8 cellular contexts compared by ENCODE assay signal in genomic region chr3:185825379-185825638, GRCh38. TPM values are rescaled to one million over a fixed set of nuclear protein-coding genes. Genes with fewer than 3 reads are reported as not detected.
DNase-seq lines count a peak whose midpoint lies in the region; ATAC-seq, FAIRE-seq and TF ChIP-seq lines count a peak whose summit lies in the region.

No MANE protein-coding gene starts in this region.

- intact Hi-C loops in esophagus muscularis mucosa (cut with DNase I) (no loop called here), sigmoid colon (cut with DNase I) (no loop called here)

- H3K9ac ChIP-seq in NT2/D1 (ENCODE audit: insufficient read length, low read depth): peak overlapping the region; percentile 94

- H3K4me3 ChIP-seq in NT2/D1 (ENCODE audit: insufficient read length, low read depth): peak overlapping the region; percentile 88
- peak overlapping the region; percentile 62 to 82 (median 64) for H3K4me3 ChIP-seq in esophagus muscularis mucosa
- peak overlapping the region; percentile 40 to 66 (median 59) for H3K4me3 ChIP-seq in sigmoid colon

- H3K4me1 ChIP-seq in NT2/D1 (ENCODE audit: insufficient read depth, insufficient read length) (no peaks in the 10 kb centered on the region), esophagus muscularis mucosa (peaks cover 20 to 38% (median 35%) of the 10 kb centered on the region in 4 donors), sigmoid colon (peaks cover 0 to 39% (median 32%) of the 10 kb centered on the region in 4 donors)

- ATAC-seq in GM19395 (IDR thresholded peaks at IDR 0.05; ENCODE audit: unreplicated experiment) (peak; percentile 45), HG02884 (IDR thresholded peaks at IDR 0.05; ENCODE audit: unreplicated experiment) (no peak)

- TF ChIP-seq EP300 in esophagus muscularis mucosa (IDR thresholded peaks at IDR 0.05) (no peak), sigmoid colon (IDR thresholded peaks at IDR 0.05) (no peak)

- peaks cover 13% of the 10 kb centered on the region; the same call in 1 of the 2 replicates for H3K9me3 ChIP-seq in NT2/D1 (ENCODE audit: insufficient read depth, low read length)
- no peaks in the 10 kb centered on the region for H3K9me3 ChIP-seq in esophagus muscularis mucosa
- H3K9me3 ChIP-seq in sigmoid colon: no peaks in the 10 kb centered on the region

- H3K27ac ChIP-seq in esophagus muscularis mucosa (replicated peaks in 1 of 4) (peak overlapping the region; percentile 44 to 79 (median 77)), sigmoid colon (peak overlapping the region; percentile 67 to 85 (median 78))

- DNase-seq in NT2/D1 (ENCODE audit: low read depth, low spot score) (no peak), esophagus muscularis mucosa (ENCODE audit: extremely low spot score) (no peak), sigmoid colon (no peak), NCI-H146 treated with DMSO at 0.1 percent for 48 hours (lab: John Stamatoyannopoulos, UW; ENCODE audit: unreplicated experiment) (no peak), RCC 7860 (ENCODE audit: low spot score) (no peak)
- no peak for DNase-seq in central memory CD4-positive, alpha-beta T cell

- TF ChIP-seq CTCF in esophagus muscularis mucosa (IDR thresholded peaks at IDR 0.05): no peak
- no peak for TF ChIP-seq CTCF in sigmoid colon (IDR thresholded peaks at IDR 0.05)

- FAIRE-seq in RCC 7860 (lab: Jason Lieb, UNC): no peak

- H3K27me3 ChIP-seq in NT2/D1 (ENCODE audit: insufficient read depth, insufficient read length): no peaks in the 10 kb centered on the region
- H3K27me3 ChIP-seq in esophagus muscularis mucosa: peaks cover 10 to 84% (median 52%) of the 10 kb centered on the region in 4 donors
- peaks cover 33 to 65% (median 56%) of the 10 kb centered on the region in 3 donors for H3K27me3 ChIP-seq in sigmoid colon

- no peak for TF ChIP-seq POLR2A in esophagus muscularis mucosa (IDR thresholded peaks at IDR 0.05; ENCODE audit: low read depth)
- TF ChIP-seq POLR2A in sigmoid colon (IDR thresholded peaks at IDR 0.05): no peak

- H3K36me3 ChIP-seq in NT2/D1 (ENCODE audit: insufficient read depth, insufficient read length, low read length): peaks cover 42% of the 10 kb centered on the region
- H3K36me3 ChIP-seq in esophagus muscularis mucosa: no peaks in the 10 kb centered on the region
- no peaks in the 10 kb centered on the region for H3K36me3 ChIP-seq in sigmoid colon

- WGBS in esophagus muscularis mucosa: 0% methylated on average over 4 of the region's 47 CpGs
- 0% methylated on average over 47 of the region's 47 CpGs for WGBS in sigmoid colon, 2 donors

RNA-seq across cellular contexts. Expression of gene IGF2BP2, which starts 0.5 kb away (rescaled TPM):
- total RNA-seq in esophagus muscularis mucosa (1 to 10 TPM; 5.4 to 7.9 (median 6.2) TPM), sigmoid colon (10 to 100 TPM in 1 of 4 donors, 1 to 10 TPM in 3; 6.3 to 14.7 (median 7.1) TPM)
- polyA plus RNA-seq in sigmoid colon: 10 to 100 TPM; 18.6 to 20.7 (median 19.0) TPM
